8 cellular contexts compared by ENCODE assay signal in the genomic region with DNA sequence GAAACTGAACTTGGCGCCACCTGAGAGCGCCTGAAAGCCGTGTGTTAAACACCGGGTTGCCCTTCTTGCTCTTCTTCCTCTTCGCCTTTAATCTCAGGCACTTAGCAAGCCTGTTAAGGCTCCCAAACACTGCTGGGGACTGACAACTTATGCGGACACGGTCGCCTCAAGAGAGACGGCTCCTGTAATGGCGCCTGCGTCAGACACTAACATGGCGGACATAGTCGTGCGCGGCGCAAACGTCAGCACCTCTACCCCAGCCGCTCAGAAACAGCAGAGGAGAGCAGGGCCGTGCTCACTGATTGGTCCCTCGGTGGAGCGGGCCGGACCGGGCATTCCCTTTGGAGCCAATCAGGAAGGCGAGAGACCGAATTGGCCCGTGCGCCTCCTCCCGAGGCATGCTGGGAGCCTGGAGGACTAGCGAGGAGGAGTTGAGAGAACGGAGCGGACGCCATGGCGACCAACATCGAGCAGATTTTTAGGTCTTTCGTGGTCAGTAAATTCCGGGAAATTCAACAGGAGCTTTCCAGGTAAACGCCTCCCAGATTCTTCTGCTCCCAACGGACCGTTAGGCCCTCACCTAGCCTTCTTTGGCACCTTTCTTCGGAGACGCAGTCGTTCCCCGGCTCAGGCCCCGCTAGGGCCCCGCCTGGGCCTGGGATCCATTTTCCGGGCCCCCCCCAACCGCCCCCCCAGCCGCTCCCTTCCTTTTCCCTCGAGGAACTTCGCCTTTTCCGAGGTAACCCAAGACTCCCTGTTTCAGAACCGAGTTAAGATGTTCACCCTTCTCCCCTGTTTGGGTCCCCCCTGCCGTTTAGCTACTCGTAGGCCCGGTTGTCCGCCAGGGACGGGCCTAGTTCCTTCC. TPM values are rescaled to one million over a fixed set of nuclear protein-coding genes. Genes with fewer than 3 reads are reported as not detected.
A peak's percentile ranks its signal among the peaks of the same experiment; 100 is the strongest.
DNase-seq lines count a peak whose midpoint lies in the region; ATAC-seq, FAIRE-seq and TF ChIP-seq lines count a peak whose summit lies in the region.

A gene with protein sequence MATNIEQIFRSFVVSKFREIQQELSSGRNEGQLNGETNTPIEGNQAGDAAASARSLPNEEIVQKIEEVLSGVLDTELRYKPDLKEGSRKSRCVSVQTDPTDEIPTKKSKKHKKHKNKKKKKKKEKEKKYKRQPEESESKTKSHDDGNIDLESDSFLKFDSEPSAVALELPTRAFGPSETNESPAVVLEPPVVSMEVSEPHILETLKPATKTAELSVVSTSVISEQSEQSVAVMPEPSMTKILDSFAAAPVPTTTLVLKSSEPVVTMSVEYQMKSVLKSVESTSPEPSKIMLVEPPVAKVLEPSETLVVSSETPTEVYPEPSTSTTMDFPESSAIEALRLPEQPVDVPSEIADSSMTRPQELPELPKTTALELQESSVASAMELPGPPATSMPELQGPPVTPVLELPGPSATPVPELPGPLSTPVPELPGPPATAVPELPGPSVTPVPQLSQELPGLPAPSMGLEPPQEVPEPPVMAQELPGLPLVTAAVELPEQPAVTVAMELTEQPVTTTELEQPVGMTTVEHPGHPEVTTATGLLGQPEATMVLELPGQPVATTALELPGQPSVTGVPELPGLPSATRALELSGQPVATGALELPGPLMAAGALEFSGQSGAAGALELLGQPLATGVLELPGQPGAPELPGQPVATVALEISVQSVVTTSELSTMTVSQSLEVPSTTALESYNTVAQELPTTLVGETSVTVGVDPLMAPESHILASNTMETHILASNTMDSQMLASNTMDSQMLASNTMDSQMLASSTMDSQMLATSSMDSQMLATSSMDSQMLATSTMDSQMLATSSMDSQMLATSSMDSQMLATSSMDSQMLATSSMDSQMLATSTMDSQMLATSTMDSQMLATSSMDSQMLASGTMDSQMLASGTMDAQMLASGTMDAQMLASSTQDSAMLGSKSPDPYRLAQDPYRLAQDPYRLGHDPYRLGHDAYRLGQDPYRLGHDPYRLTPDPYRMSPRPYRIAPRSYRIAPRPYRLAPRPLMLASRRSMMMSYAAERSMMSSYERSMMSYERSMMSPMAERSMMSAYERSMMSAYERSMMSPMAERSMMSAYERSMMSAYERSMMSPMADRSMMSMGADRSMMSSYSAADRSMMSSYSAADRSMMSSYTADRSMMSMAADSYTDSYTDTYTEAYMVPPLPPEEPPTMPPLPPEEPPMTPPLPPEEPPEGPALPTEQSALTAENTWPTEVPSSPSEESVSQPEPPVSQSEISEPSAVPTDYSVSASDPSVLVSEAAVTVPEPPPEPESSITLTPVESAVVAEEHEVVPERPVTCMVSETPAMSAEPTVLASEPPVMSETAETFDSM (N-terminal part only) (plus strand): TSS at position 399 of the 865 bp plus-strand sequence. CDS start 55 bp downstream, at position 454.

- H3F3A ChIP-seq in Loucy (ENCODE audit: low read depth): peaks cover 9% of the 10 kb centered on the region

- H3K36me3 ChIP-seq in Loucy (ENCODE audit: insufficient read depth, low read length): peaks cover 8% of the 10 kb centered on the region; the same call in 1 of the 2 replicates

- peak within 1 kb of the TSS; percentile 89 for H3K4me2 ChIP-seq in Loucy (ENCODE audit: low read depth, low read length, poor library complexity, severe bottlenecking)

- no peak for TF ChIP-seq CTCF in Loucy (conservative IDR thresholded peaks at IDR 0.05; ENCODE audit: low read length)
- no peak for TF ChIP-seq CTCF in fibroblast of mammary gland (conservative IDR thresholded peaks at IDR 0.05; ENCODE audit: control insufficient read depth, insufficient read depth, low read depth, low read length)

- H3K27ac Mint-ChIP-seq in naive thymus-derived CD8-positive, alpha-beta T cell: peak within 1 kb of the TSS; percentile 99 to 100 (median 100)

- peak within 1 kb of the TSS; percentile 94 for H3K4me3 ChIP-seq in Loucy (ENCODE audit: low read length, poor library complexity, severe bottlenecking)
- peak within 1 kb of the TSS; percentile 98 for H3K4me3 ChIP-seq in fibroblast of mammary gland (ENCODE audit: control insufficient read depth, low read depth, low read length)

- H3K9me3 ChIP-seq in Loucy (ENCODE audit: insufficient read depth, low read depth, low read length): no peaks in the 10 kb centered on the region

- peak within 1 kb of the TSS; percentile 92 to 100 (median 99) for H3K4me3 Mint-ChIP-seq in naive thymus-derived CD8-positive, alpha-beta T cell

- no peaks in the 10 kb centered on the region for H3K27me3 ChIP-seq in Loucy (ENCODE audit: insufficient read depth, low read length, poor library complexity, severe bottlenecking)

- peaks cover 6 to 35% (median 13%) of the 10 kb centered on the region in 3 donors for H3K36me3 Mint-ChIP-seq in naive thymus-derived CD8-positive, alpha-beta T cell

- POLR2A ChIA-PET in naive thymus-derived CD8-positive, alpha-beta T cell (lab: Charles Lee): interaction anchor here (0.6 to 4.3 kb wide), 29 partner anchors 8 to 814 kb away, joined by 3 to 82 read pairs (median 3); a partner anchor contains a TSS

- peaks cover 33% of the 10 kb centered on the region for H3K4me1 ChIP-seq in Loucy (ENCODE audit: insufficient read depth, low read length, poor library complexity, severe bottlenecking)

- peak; percentile 90 for ATAC-seq in naive thymus-derived CD8-positive, alpha-beta T cell

- H3K9me3 Mint-ChIP-seq in naive thymus-derived CD8-positive, alpha-beta T cell: no peaks in the 10 kb centered on the region

- DNase-seq in EL (peak; percentile 99), H54 (ENCODE audit: insufficient read length, low spot score) (peak; percentile 97), fibroblast of mammary gland (ENCODE audit: low read depth) (peak; percentile 98)
- DNase-seq in activated T-helper 9 cell treated with anti-CD3 and anti-CD28 coated beads, Interleukin-2, amount 50 U/mL, for 16 hours (ENCODE audit: low read depth): peak; percentile 96
- peak; percentile 92 to 99 (median 98) for DNase-seq in naive thymus-derived CD8-positive, alpha-beta T cell
- DNase-seq in stimulated activated naive CD4-positive, alpha-beta T cell (lab: John Stamatoyannopoulos, UW): peak; percentile 90 to 99 (median 97)

- H3K4me1 Mint-ChIP-seq in naive thymus-derived CD8-positive, alpha-beta T cell: peaks cover 17 to 56% (median 47%) of the 10 kb centered on the region in 4 donors

- FAIRE-seq in H54 (lab: Jason Lieb, UNC): peak; percentile 95

- H2AFZ ChIP-seq in Loucy (ENCODE audit: low read length): peak within 1 kb of the TSS; percentile 82

- H3K27me3 Mint-ChIP-seq in naive thymus-derived CD8-positive, alpha-beta T cell: peaks cover 0 to 2% (median 0%) of the 10 kb centered on the region in 5 donors

- peaks cover 50% of the 10 kb centered on the region for H4K20me1 ChIP-seq in Loucy (ENCODE audit: insufficient read depth, low read length, poor library complexity, severe bottlenecking)

- peaks cover 92% of the 10 kb centered on the region for H3K79me2 ChIP-seq in Loucy (ENCODE audit: insufficient read depth, low read length)

- H3K9ac ChIP-seq in Loucy (ENCODE audit: low read depth, low read length, poor library complexity, severe bottlenecking): peak within 1 kb of the TSS; percentile 100

- TF ChIP-seq POLR2A in H54 (IDR thresholded peaks at IDR 0.05; ENCODE audit: low read depth, low read length): peak; percentile 84
- TF ChIP-seq POLR2A in Raji (IDR thresholded peaks at IDR 0.05; ENCODE audit: insufficient read depth, low read depth, low read length): peak; percentile 90

- no peaks in the 10 kb centered on the region for H3K9me2 ChIP-seq in Loucy (replicated peaks; ENCODE audit: low read depth, low read length)

RNA-seq across cellular contexts. Expression of the gene that starts here (rescaled TPM):
- 100 to 1,000 TPM; 493 to 510 TPM for total RNA-seq in naive thymus-derived CD8-positive, alpha-beta T cell
- polyA plus RNA-seq in naive thymus-derived CD8-positive, alpha-beta T cell: 100 to 1,000 TPM; 412 to 602 (median 573) TPM

Comparison
In these comparisons a context has a peak if more than half of its experiments do, and no peak if none do; other contexts are left out.
1. Peak in every context shown above with its lines: DNase-seq, ATAC-seq and H3K4me3 ChIP-seq.